Comparison of ENCODE assay signal across 25 cellular contexts in the genomic region with DNA sequence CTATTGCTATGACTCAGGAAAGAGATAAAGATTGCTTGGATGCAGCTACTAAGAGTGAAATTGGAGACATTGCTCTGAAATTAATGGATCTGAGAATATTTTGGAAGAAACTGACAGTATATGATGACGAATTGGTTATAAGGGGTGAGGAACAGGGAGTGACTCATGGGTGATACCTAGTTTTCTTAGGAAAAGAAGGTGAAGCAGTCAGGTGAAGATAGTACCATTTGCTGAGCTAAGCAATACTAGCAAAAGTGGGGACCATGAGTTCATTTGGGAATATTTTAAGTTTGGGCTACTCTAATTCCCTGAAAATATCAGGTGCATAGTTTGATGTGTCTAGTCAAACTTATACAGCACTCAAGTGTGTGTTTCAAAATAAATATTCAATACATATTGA.
"Had no signal": no experiment of that assay in that cellular context is flagged by ENCODE, and none has a peak within 500 bp of the region (broad histone marks: within the 10 kb centered on the region; RNA-seq: fewer than 3 reads in every experiment).

No MANE protein-coding gene starts in this region.

- H3K4me3 ChIP-seq: left ventricle myocardium inferior, lung, mucosa of descending colon, pancreas, prostate gland, sigmoid colon, spleen, suprapubic skin, thoracic aorta, tibial artery, upper lobe of right lung, uterus had no signal

- DNase-seq: islet precursor cell; left ventricle myocardium inferior; mesendoderm; mucosa of descending colon; naive thymus-derived CD4-positive, alpha-beta T cell; nucleus accumbens; pancreas; posterior cingulate gyrus; retina; right cardiac atrium; sigmoid colon; small intestine; spleen; stimulated activated CD4-positive, alpha-beta T cell treated with anti-CD3 and anti-CD28 coated beads, Interleukin-4, amount 100 ng/mL, for 24 hours; stimulated activated naive CD4-positive, alpha-beta T cell; tibial artery; trophoblast cell; upper lobe of right lung; uterus had no signal

- H3K36me3 ChIP-seq: left ventricle myocardium inferior, pancreas, prostate gland, sigmoid colon, spleen, suprapubic skin, thoracic aorta, tibial artery, upper lobe of right lung, uterus had no signal

- H3K27me3 ChIP-seq: pancreas, sigmoid colon, spleen, suprapubic skin, tibial artery, upper lobe of right lung had no signal

- H3K9me3 ChIP-seq: mucosa of descending colon, pancreas, prostate gland, sigmoid colon, suprapubic skin, thoracic aorta, tibial artery, upper lobe of right lung, uterus had no signal

- FAIRE-seq: pancreas, small intestine had no signal

- ATAC-seq: naive thymus-derived CD4-positive, alpha-beta T cell; natural killer cell treated with Interleukin-12 subunit alpha and Interleukin-12 subunit beta and Interleukin-15 and Interleukin-18, amount 100 ng/mL, for 72 hours; pancreas; right cardiac atrium; stimulated activated effector memory CD8-positive, alpha-beta T cell treated with anti-CD3 and anti-CD28 coated beads, Interleukin-12 subunit alpha, Interleukin-12 subunit beta, amount 100 ng/mL, for 72 hours; upper lobe of right lung had no signal

- H3K27ac ChIP-seq: left ventricle myocardium inferior, pancreas, prostate gland, sigmoid colon, suprapubic skin, thoracic aorta, tibial artery, upper lobe of right lung, uterus had no signal

- H3K4me1 ChIP-seq: left ventricle myocardium inferior, pancreas, prostate gland, spleen, suprapubic skin, tibial artery, upper lobe of right lung, uterus had no signal
